8 cellular contexts compared by ENCODE assay signal in the genomic region with DNA sequence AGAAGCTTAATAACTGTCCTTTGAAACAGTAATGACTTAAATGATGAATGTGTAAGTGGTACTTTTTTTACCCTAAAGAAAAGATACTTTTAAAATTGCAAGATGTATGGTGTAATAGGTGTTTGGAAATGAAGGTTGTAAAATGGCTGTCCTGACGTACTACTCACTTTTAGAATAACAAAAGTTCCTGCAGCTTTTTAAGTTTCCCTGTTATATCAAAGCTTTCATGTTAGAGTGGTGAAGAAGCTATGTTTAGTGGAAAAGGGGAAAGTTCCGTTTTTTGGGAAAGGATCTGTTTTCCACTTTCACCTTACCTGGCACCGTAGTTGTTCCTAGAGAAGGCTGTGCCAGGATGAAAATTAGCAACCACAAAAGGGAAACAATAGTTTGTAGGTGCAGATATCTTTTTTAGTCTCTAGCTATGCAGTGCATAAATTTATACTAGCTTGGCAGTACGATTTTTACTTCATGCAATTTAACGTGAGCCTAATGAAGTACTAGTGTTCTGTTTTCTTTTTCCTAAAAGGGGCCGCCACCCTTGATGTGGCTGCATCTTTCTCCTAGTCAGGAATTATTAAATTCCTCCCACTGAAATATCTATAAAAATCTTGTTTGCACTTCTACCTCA. TPM values are rescaled to one million over a fixed set of nuclear protein-coding genes. Genes with fewer than 3 reads are reported as not detected.
DNase-seq lines count a peak whose midpoint lies in the region; ATAC-seq and TF ChIP-seq lines count a peak whose summit lies in the region.

No MANE protein-coding gene starts in this region.

- intact Hi-C loops in Panc1 (cut with micrococcal nuclease; ENCODE audit: unreplicated experiment), result loop anchor here (2.0 kb wide), 1 partner anchor 451 kb away; no protein-coding TSS in a partner anchor

- H3K36me3 Mint-ChIP-seq in progenitor cell of endocrine pancreas (ENCODE audit: insufficient read depth), result peaks cover 1% of the 10 kb centered on the region

- POLR2A ChIA-PET in Panc1 (lab: Charles Lee), result interaction anchor here (0.6 to 1.4 kb wide), 4 partner anchors 12 to 401 kb away, joined by 3 to 5 read pairs (median 3); no protein-coding TSS in a partner anchor

- CTCF ChIA-PET in Panc1 (lab: Charles Lee), result interaction anchor here (0.5 to 1.5 kb wide), 3 partner anchors 9 to 451 kb away, joined by 3 to 7 read pairs (median 3); no protein-coding TSS in a partner anchor

- no peaks in the 10 kb centered on the region for H3K36me3 ChIP-seq in GM06990 (ENCODE audit: control insufficient read depth, insufficient read depth, low read length)
- H3K36me3 ChIP-seq in Panc1 (ENCODE audit: control insufficient read depth, insufficient read depth, low read length), result peaks cover 3% of the 10 kb centered on the region; the same call in 1 of the 2 replicates

- H3K4me3 Mint-ChIP-seq in progenitor cell of endocrine pancreas (ENCODE audit: low read depth), result peak overlapping the region; percentile 99

- no peaks in the 10 kb centered on the region for H3K27me3 ChIP-seq in GM06990 (replicated peaks; ENCODE audit: control insufficient read depth, insufficient read depth, low read length)
- H3K27me3 ChIP-seq in Panc1 (ENCODE audit: control insufficient read depth, insufficient read depth, low read length), result no peaks in the 10 kb centered on the region

- peaks cover 48% of the 10 kb centered on the region for H3K4me1 ChIP-seq in Panc1 (ENCODE audit: control insufficient read depth, insufficient read depth, low read length)

- H3K4me1 Mint-ChIP-seq in progenitor cell of endocrine pancreas (ENCODE audit: low read depth), result peaks cover 28% of the 10 kb centered on the region

- no peaks in the 10 kb centered on the region for H3K27me3 Mint-ChIP-seq in progenitor cell of endocrine pancreas

- in situ Hi-C loops in Panc1 (cut with HindIII; ENCODE audit: low pct_unique_long_range_greater_than_20kb, low sequenced_read_pairs), result no loop called here

- ATAC-seq in Panc1, result no peak
- ATAC-seq in HG03442 (IDR thresholded peaks at IDR 0.05; ENCODE audit: unreplicated experiment), result no peak
- no peak for ATAC-seq in GM21390 (IDR thresholded peaks at IDR 0.05; ENCODE audit: unreplicated experiment)
- no peak for ATAC-seq in HG03460 (IDR thresholded peaks at IDR 0.05; ENCODE audit: unreplicated experiment)

- H3K4me3 ChIP-seq in GM06990 (replicated peaks; ENCODE audit: low read depth, low read length) (peak overlapping the region; percentile 91), Panc1 (ENCODE audit: low read depth in 2 of 2, low read length in 2 of 2) (peak overlapping the region; percentile 90 to 96)

- BruUV-seq in Panc1 (replicated peaks; lab: Mats Ljungman, UMichigan), result TSS peak; percentile 78

- peak overlapping the region; percentile 100 for H3K27ac Mint-ChIP-seq in progenitor cell of endocrine pancreas

- H3K27ac ChIP-seq in Panc1 (ENCODE audit: low read length), result peak overlapping the region; percentile 98
- peak overlapping the region; percentile 88 for H3K27ac ChIP-seq in epithelial cell of prostate

- no peaks in the 10 kb centered on the region for H3K9me3 Mint-ChIP-seq in progenitor cell of endocrine pancreas (ENCODE audit: low read depth)

- no peaks in the 10 kb centered on the region for H3K9me3 ChIP-seq in Panc1 (ENCODE audit: control insufficient read depth, insufficient read depth, low read depth, low read length)

- TF ChIP-seq CTCF in GM06990 (IDR thresholded peaks at IDR 0.05; ENCODE audit: insufficient read depth, low read length, poor library complexity, severe bottlenecking) (no peak), Panc1 (IDR thresholded peaks at IDR 0.05) (no peak), progenitor cell of endocrine pancreas (IDR thresholded peaks at IDR 0.05; ENCODE audit: unreplicated experiment) (no peak)

- DNase-seq in GM06990 (ENCODE audit: extremely low read depth, insufficient read length) (no peak), Panc1 (ENCODE audit: low read depth, low spot score) (no peak), epithelial cell of prostate (ENCODE audit: low read depth, low spot score) (no peak), progenitor cell of endocrine pancreas (ENCODE audit: low spot score, unreplicated experiment) (no peak), anterior cingulate cortex (lab: John Stamatoyannopoulos, UW) (no peak)

RNA-seq across cellular contexts. Expression of a gene that starts 1.3 kb away (rescaled TPM):
- total RNA-seq in Panc1 (2021; ENCODE audit: unreplicated experiment) (169 TPM), progenitor cell of endocrine pancreas (141 and 149 TPM in 2 replicates)
- 47.4 TPM for polyA plus RNA-seq in Panc1 (2012; ENCODE audit: insufficient read length)
